ENCODE assay signal across 19 cellular contexts in the genomic region with DNA sequence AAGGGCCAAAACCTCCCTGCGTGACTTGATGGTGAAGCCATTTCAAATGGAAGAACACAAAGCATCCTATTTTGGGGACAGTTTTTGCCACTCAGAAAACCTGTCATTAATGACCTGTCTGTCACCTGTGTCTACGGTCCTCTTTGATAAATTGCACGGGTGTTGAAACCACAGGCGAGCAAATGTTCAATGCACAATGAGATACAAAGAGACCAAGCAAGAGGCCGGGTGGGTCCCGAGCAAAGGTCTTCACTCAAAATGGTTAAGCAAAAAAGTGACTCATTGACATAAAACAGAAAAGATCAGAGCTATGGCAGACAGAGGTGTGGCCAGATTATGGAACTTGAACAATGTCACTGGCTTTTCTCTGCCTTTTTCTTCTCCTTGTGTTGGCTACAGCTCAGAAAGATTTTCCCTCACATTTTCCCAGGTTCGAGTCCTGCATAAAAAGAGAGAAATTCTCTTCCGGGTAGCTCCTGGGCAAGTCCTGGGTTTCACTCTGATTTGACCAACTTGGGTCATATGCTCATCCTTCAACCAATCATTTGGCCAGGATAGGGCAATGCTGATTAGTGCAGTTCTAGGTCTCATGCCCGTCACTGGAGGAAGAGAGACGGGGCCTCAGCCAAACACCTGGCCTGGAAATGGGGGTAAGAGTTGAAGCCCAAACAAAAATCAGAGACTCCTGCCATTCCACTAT.
DNase-seq lines count a peak whose midpoint lies in the region; ATAC-seq and TF ChIP-seq lines count a peak whose summit lies in the region.
"Had no signal": no experiment of that assay in that cellular context is flagged by ENCODE, and none has a peak within 500 bp of the region (broad histone marks: within the 10 kb centered on the region; RNA-seq: fewer than 3 reads in every experiment).

No MANE protein-coding gene starts in this region.

- H3K27ac ChIP-seq in colonic mucosa, result no peak overlapping the region
- H3K27ac ChIP-seq in neural progenitor cell, result no peak overlapping the region
- H3K27ac ChIP-seq: BLaER1, HL-60 had no signal

- no peak overlapping the region for H3K27ac Mint-ChIP-seq in activated CD4-positive, alpha-beta T cell treated with anti-CD3 and anti-CD28 coated beads, Interleukin-2, amount 10 ng/mL, durations not matched to agents 7 days and 5 days
- no peak overlapping the region for H3K27ac Mint-ChIP-seq in neural progenitor cell
- H3K27ac Mint-ChIP-seq: CD14-positive monocyte; CD4-positive, alpha-beta memory T cell; HFFc6 had no signal

- peaks cover 5% of the 10 kb centered on the region for H3K27me3 Mint-ChIP-seq in activated CD4-positive, alpha-beta T cell treated with anti-CD3 and anti-CD28 coated beads, Interleukin-2, amount 10 ng/mL, durations not matched to agents 7 days and 5 days
- H3K27me3 Mint-ChIP-seq in neural progenitor cell (ENCODE audit: insufficient read depth, low read depth), result no peaks in the 10 kb centered on the region

- peaks cover 4% of the 10 kb centered on the region for H3K9me3 Mint-ChIP-seq in activated CD4-positive, alpha-beta T cell treated with anti-CD3 and anti-CD28 coated beads, Interleukin-2, amount 10 ng/mL, durations not matched to agents 7 days and 5 days
- H3K9me3 Mint-ChIP-seq in neural progenitor cell, result no peaks in the 10 kb centered on the region

- DNase-seq in cardiac septum (ENCODE audit: low spot score), result peak; percentile 14
- DNase-seq in Right ventricle myocardium inferior (ENCODE audit: missing footprints), result no peak
- DNase-seq in colonic mucosa, result peak; percentile 24
- no peak for DNase-seq in mucosa of descending colon
- DNase-seq in activated CD4-positive, alpha-beta T cell treated with anti-CD3 and anti-CD28 coated beads, Interleukin-2, amount 10 ng/mL, durations not matched to agents 7 days and 5 days, result no peak
- DNase-seq in neural progenitor cell (ENCODE audit: low spot score), result no peak
- DNase-seq in NCI-H2171 (lab: John Stamatoyannopoulos, UW), result no peak
- DNase-seq: 8988T; Calu3; CD4-positive, alpha-beta memory T cell; DMS79 treated with DMSO at 0.1 percent for 48 hours; GF-D8; GOT3; H7; HFFc6 had no signal

- no peak for TF ChIP-seq CTCF in colonic mucosa (IDR thresholded peaks at IDR 0.05)
- TF ChIP-seq CTCF in mucosa of descending colon (IDR thresholded peaks at IDR 0.05), result no peak
- no peak for TF ChIP-seq CTCF in neural progenitor cell (IDR thresholded peaks at IDR 0.05)

- H3K4me3 Mint-ChIP-seq in activated CD4-positive, alpha-beta T cell treated with anti-CD3 and anti-CD28 coated beads, Interleukin-2, amount 10 ng/mL, durations not matched to agents 7 days and 5 days, result no peak overlapping the region
- no peak overlapping the region for H3K4me3 Mint-ChIP-seq in neural progenitor cell
- H3K4me3 Mint-ChIP-seq: CD14-positive monocyte; CD4-positive, alpha-beta memory T cell; HFFc6 had no signal

- no peaks in the 10 kb centered on the region for H3K4me1 Mint-ChIP-seq in activated CD4-positive, alpha-beta T cell treated with anti-CD3 and anti-CD28 coated beads, Interleukin-2, amount 10 ng/mL, durations not matched to agents 7 days and 5 days
- no peaks in the 10 kb centered on the region for H3K4me1 Mint-ChIP-seq in neural progenitor cell
- H3K4me1 Mint-ChIP-seq: CD14-positive monocyte; CD4-positive, alpha-beta memory T cell had no signal

- H3K9me3 ChIP-seq in colonic mucosa, result no peaks in the 10 kb centered on the region
- no peaks in the 10 kb centered on the region for H3K9me3 ChIP-seq in mucosa of descending colon
- H3K9me3 ChIP-seq in neural progenitor cell (ENCODE audit: low read depth), result no peaks in the 10 kb centered on the region

- no peaks in the 10 kb centered on the region for H4K20me1 ChIP-seq in neural progenitor cell (ENCODE audit: low read depth)
- H4K20me1 ChIP-seq: BLaER1 had no signal

- POLR2A ChIA-PET in activated CD4-positive, alpha-beta T cell treated with anti-CD3 and anti-CD28 coated beads, Interleukin-2, amount 10 ng/mL, durations not matched to agents 7 days and 5 days (lab: Charles Lee), result no interaction called here

- H3K4me1 ChIP-seq in colonic mucosa, result no peaks in the 10 kb centered on the region
- H3K4me1 ChIP-seq in mucosa of descending colon (ENCODE audit: low read depth), result peaks cover 5% of the 10 kb centered on the region
- H3K4me1 ChIP-seq in neural progenitor cell, result no peaks in the 10 kb centered on the region
- H3K4me1 ChIP-seq: BLaER1 had no signal

- no peak overlapping the region for H3K9ac ChIP-seq in colonic mucosa (ENCODE audit: low read depth in 2 of 2, low read length in 2 of 2)
- H3K9ac ChIP-seq in neural progenitor cell, result no peak overlapping the region
- H3K9ac ChIP-seq: BLaER1 had no signal

- ATAC-seq in Right ventricle myocardium inferior (no peak), mucosa of descending colon (peak; percentile 75)
- ATAC-seq: HCT116 had no signal

- H3K27me3 ChIP-seq in colonic mucosa (no peaks in the 10 kb centered on the region), neural progenitor cell (no peaks in the 10 kb centered on the region)
- H3K27me3 ChIP-seq: BLaER1 had no signal

- no peaks in the 10 kb centered on the region for H3K79me2 ChIP-seq in neural progenitor cell (ENCODE audit: low read depth)

- intact Hi-C loops in cardiac septum (cut with DNase I), result no loop called here
- intact Hi-C loops in Right ventricle myocardium inferior (cut with DNase I), result no loop called here
- intact Hi-C loops in colonic mucosa (cut with DNase I), result no loop called here
- intact Hi-C loops in mucosa of descending colon (cut with DNase I, micrococcal nuclease), result no loop called here

- no peak overlapping the region for H3K4me2 ChIP-seq in neural progenitor cell
- H3K4me2 ChIP-seq: BLaER1 had no signal

- no peaks in the 10 kb centered on the region for H3F3A ChIP-seq in neural progenitor cell (ENCODE audit: low read depth)

- no peaks in the 10 kb centered on the region for H3K36me3 Mint-ChIP-seq in activated CD4-positive, alpha-beta T cell treated with anti-CD3 and anti-CD28 coated beads, Interleukin-2, amount 10 ng/mL, durations not matched to agents 7 days and 5 days (ENCODE audit: low read depth)
- no peaks in the 10 kb centered on the region for H3K36me3 Mint-ChIP-seq in neural progenitor cell
- H3K36me3 Mint-ChIP-seq: CD14-positive monocyte; CD4-positive, alpha-beta memory T cell had no signal

- H3K4me3 ChIP-seq in colonic mucosa, result no peak overlapping the region
- H3K4me3 ChIP-seq in mucosa of descending colon, result no peak overlapping the region
- H3K4me3 ChIP-seq in neural progenitor cell, result no peak overlapping the region
- H3K4me3 ChIP-seq: BLaER1 had no signal

- H2AFZ ChIP-seq in neural progenitor cell (replicated peaks), result no peak overlapping the region

- H3K36me3 ChIP-seq in colonic mucosa (no peaks in the 10 kb centered on the region), mucosa of descending colon (ENCODE audit: low read depth) (no peaks in the 10 kb centered on the region), neural progenitor cell (no peaks in the 10 kb centered on the region)
- H3K36me3 ChIP-seq: BLaER1 had no signal

- CTCF ChIA-PET in activated CD4-positive, alpha-beta T cell treated with anti-CD3 and anti-CD28 coated beads, Interleukin-2, amount 10 ng/mL, durations not matched to agents 7 days and 5 days (lab: Charles Lee), result interaction anchor here (1.2 kb wide), 1 partner anchor 10 kb away, joined by 4 read pairs; no protein-coding TSS in a partner anchor

Comparison
In these comparisons a context has a peak if more than half of its experiments do, and no peak if none do; other contexts are left out.
1. DNase-seq: peak in cardiac septum (single experiment) and colonic mucosa (single experiment); none in Right ventricle myocardium inferior (single experiment), mucosa of descending colon (0 of 3), activated CD4-positive, alpha-beta T cell treated with anti-CD3 and anti-CD28 coated beads, Interleukin-2, amount 10 ng/mL, durations not matched to agents 7 days and 5 days (single experiment), neural progenitor cell (single experiment) and NCI-H2171 (single experiment).